In the genomic region with DNA sequence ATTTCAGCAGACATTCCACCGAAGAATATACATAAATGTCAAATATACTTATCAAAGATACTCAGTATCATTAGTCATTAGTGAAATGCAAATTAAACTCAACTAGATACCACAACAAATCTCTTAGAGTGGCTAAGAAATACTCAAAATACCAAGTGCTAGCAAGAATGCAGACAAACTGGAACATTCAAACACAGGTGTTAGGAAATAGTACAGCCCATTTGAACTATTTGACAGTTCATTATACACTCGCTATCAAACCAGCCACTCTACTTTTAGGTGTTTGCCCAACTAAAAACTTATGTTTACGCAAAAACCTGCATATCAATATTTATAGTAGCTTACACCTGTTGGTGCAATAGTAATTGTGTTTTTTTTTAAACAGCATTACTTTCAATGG, we compare ENCODE assay signal across 1 cellular context.
TF ChIP-seq lines count a peak whose summit lies in the region.

No MANE protein-coding gene starts in this region.

TF ChIP-seq in GM12878, 131 proteins besides CTCF, POLR2A, EP300 and RAD21:
- no peak for TF ChIP-seq IKZF2 (IDR thresholded peaks at IDR 0.05)
- 0 out of 2 replicates have a peak, but pooled peaks have one; percentile 32 for TF ChIP-seq SMARCA5 (IDR thresholded peaks at IDR 0.05)
